In genomic region chr16:54163197-54163843, GRCh38 we compare ENCODE assay signal across 26 cellular contexts.
"Had no signal": no experiment of that assay in that cellular context is flagged by ENCODE, and none has a peak within 500 bp of the region (broad histone marks: within the 10 kb centered on the region; RNA-seq: fewer than 3 reads in every experiment).

No MANE protein-coding gene starts in this region.

- H3K36me3 ChIP-seq: colonic mucosa, esophagus squamous epithelium, gastrocnemius medialis, heart right ventricle, left lung, lower lobe of right lung had no signal

- H3K4me1 ChIP-seq: colonic mucosa, esophagus squamous epithelium, gastrocnemius medialis, heart right ventricle, left lung, lower lobe of right lung had no signal

- H3K27me3 Mint-ChIP-seq: dendritic cell treated with granulocyte-macrophage colony-stimulating factor and Interleukin-4, amounts not matched to agents 40 ng/mL and 50 ng/mL, for 4 days had no signal

- DNase-seq: colonic mucosa; cortex of kidney; effector CD8-positive, alpha-beta T cell; effector memory CD8-positive, alpha-beta T cell; endodermal cell; erythroblast; esophagus squamous epithelium; foreskin fibroblast; foreskin melanocyte; gastrocnemius medialis; glutamatergic neuron; head of caudate nucleus; heart right ventricle; hippocampal formation; left cardiac atrium; left lung; left ventricle myocardium superior; lower lobe of right lung; mesendoderm; midbrain had no signal

- ATAC-seq: effector memory CD8-positive, alpha-beta T cell; esophagus mucosa; gastrocnemius medialis; heart right ventricle; left cardiac atrium; left lung; left ventricle myocardium superior; lower lobe of right lung had no signal

- H3K27me3 ChIP-seq: colonic mucosa, gastrocnemius medialis, heart right ventricle, left lung had no signal

- H3K4me3 Mint-ChIP-seq: dendritic cell treated with granulocyte-macrophage colony-stimulating factor and Interleukin-4, amounts not matched to agents 40 ng/mL and 50 ng/mL, for 4 days; effector memory CD8-positive, alpha-beta T cell; endodermal cell had no signal

- FAIRE-seq: endometrium, islet of Langerhans, keratinocyte had no signal

- H3K9me3 Mint-ChIP-seq: dendritic cell treated with granulocyte-macrophage colony-stimulating factor and Interleukin-4, amounts not matched to agents 40 ng/mL and 50 ng/mL, for 4 days had no signal

- H3K4me3 ChIP-seq: colonic mucosa, esophagus squamous epithelium, gastrocnemius medialis, heart right ventricle, left lung, lower lobe of right lung had no signal

- H3K27ac Mint-ChIP-seq: dendritic cell treated with granulocyte-macrophage colony-stimulating factor and Interleukin-4, amounts not matched to agents 40 ng/mL and 50 ng/mL, for 4 days; effector memory CD8-positive, alpha-beta T cell; endodermal cell had no signal

- H3K9me3 ChIP-seq: colonic mucosa, esophagus squamous epithelium, gastrocnemius medialis, heart right ventricle, left lung, lower lobe of right lung had no signal

- H3K27ac ChIP-seq: colonic mucosa, epithelial cell of prostate, esophagus squamous epithelium, gastrocnemius medialis, heart right ventricle, left lung, lower lobe of right lung had no signal
